Comparison of ENCODE assay signal across 23 cellular contexts in genomic region chr18:7023581-7023980, GRCh38.
"Had no signal": no experiment of that assay in that cellular context is flagged by ENCODE, and none has a peak within 500 bp of the region (broad histone marks: within the 10 kb centered on the region; RNA-seq: fewer than 3 reads in every experiment).

No MANE protein-coding gene starts in this region.

- H3K4me3 Mint-ChIP-seq: mesothelial cell of epicardium; naive thymus-derived CD4-positive, alpha-beta T cell; natural killer cell treated with Interleukin-12 subunit alpha and Interleukin-12 subunit beta and Interleukin-15 and Interleukin-18, amount 100 ng/mL, for 72 hours; stimulated activated naive B cell treated with anti-CD40 and anti-IgM and Interleukin-4, amounts not matched to agents 10 μg/mL and 1 μg/mL and 100 μg/mL, for 72 hours had no signal

- H3K4me1 Mint-ChIP-seq: mesothelial cell of epicardium; naive thymus-derived CD4-positive, alpha-beta T cell; stimulated activated naive B cell treated with anti-CD40 and anti-IgM and Interleukin-4, amounts not matched to agents 10 μg/mL and 1 μg/mL and 100 μg/mL, for 72 hours had no signal

- H3K27me3 Mint-ChIP-seq: stimulated activated naive B cell treated with anti-CD40 and anti-IgM and Interleukin-4, amounts not matched to agents 10 μg/mL and 1 μg/mL and 100 μg/mL, for 72 hours had no signal

- ATAC-seq: heart right ventricle; naive thymus-derived CD4-positive, alpha-beta T cell; natural killer cell treated with Interleukin-12 subunit alpha and Interleukin-12 subunit beta and Interleukin-15 and Interleukin-18, amount 100 ng/mL, for 72 hours; psoas muscle; right cardiac atrium; sciatic nerve; stimulated activated naive B cell treated with anti-CD40 and anti-IgM and Interleukin-4, amounts not matched to agents 10 μg/mL and 1 μg/mL and 100 μg/mL, for 72 hours; stimulated activated naive CD8-positive, alpha-beta T cell treated with anti-CD3 and anti-CD28 coated beads, Interleukin-15, Interleukin-2, amounts not matched to agents 100 U/mL and 50 U/mL, for 24 hours had no signal

- H3K27ac Mint-ChIP-seq: mesothelial cell of epicardium; naive thymus-derived CD4-positive, alpha-beta T cell; natural killer cell treated with Interleukin-12 subunit alpha and Interleukin-12 subunit beta and Interleukin-15 and Interleukin-18, amount 100 ng/mL, for 72 hours; stimulated activated naive B cell treated with anti-CD40 and anti-IgM and Interleukin-4, amounts not matched to agents 10 μg/mL and 1 μg/mL and 100 μg/mL, for 72 hours had no signal

- DNase-seq: heart right ventricle; islet precursor cell; left ventricle myocardium inferior; mesendoderm; naive thymus-derived CD4-positive, alpha-beta T cell; pancreas; posterior cingulate gyrus; psoas muscle; right cardiac atrium; stimulated activated CD4-positive, alpha-beta T cell treated with anti-CD3 and anti-CD28 coated beads, Interleukin-12 subunit alpha, Interleukin-12 subunit beta, amount 100 ng/mL, for 4 hours; stimulated activated CD4-positive, alpha-beta T cell treated with anti-CD3 and anti-CD28 coated beads, Interleukin-15, amount 100 ng/mL, for 24 hours; stimulated activated CD4-positive, alpha-beta T cell treated with anti-CD3 and anti-CD28 coated beads, Interleukin-2, amount 100 ng/mL, for 24 hours; stimulated activated CD4-positive, alpha-beta T cell treated with anti-CD3 and anti-CD28 coated beads, Interleukin-4, amount 100 ng/mL, for 1 hour; stimulated activated naive B cell treated with anti-CD40 and anti-IgM and Interleukin-4, amounts not matched to agents 10 μg/mL and 1 μg/mL and 100 μg/mL, for 72 hours; stimulated activated naive CD8-positive, alpha-beta T cell treated with anti-CD3 and anti-CD28 coated beads, Interleukin-15, Interleukin-2, amounts not matched to agents 100 U/mL and 50 U/mL, for 24 hours; stomach; testis; thyroid gland; transverse colon; upper lobe of right lung had no signal

- H3K9me3 Mint-ChIP-seq: mesothelial cell of epicardium; natural killer cell treated with Interleukin-12 subunit alpha and Interleukin-12 subunit beta and Interleukin-15 and Interleukin-18, amount 100 ng/mL, for 72 hours had no signal

- H3K36me3 Mint-ChIP-seq: naive thymus-derived CD4-positive, alpha-beta T cell; natural killer cell treated with Interleukin-12 subunit alpha and Interleukin-12 subunit beta and Interleukin-15 and Interleukin-18, amount 100 ng/mL, for 72 hours; stimulated activated naive B cell treated with anti-CD40 and anti-IgM and Interleukin-4, amounts not matched to agents 10 μg/mL and 1 μg/mL and 100 μg/mL, for 72 hours had no signal
